ENCODE assay signal across 18 cellular contexts in the genomic region with DNA sequence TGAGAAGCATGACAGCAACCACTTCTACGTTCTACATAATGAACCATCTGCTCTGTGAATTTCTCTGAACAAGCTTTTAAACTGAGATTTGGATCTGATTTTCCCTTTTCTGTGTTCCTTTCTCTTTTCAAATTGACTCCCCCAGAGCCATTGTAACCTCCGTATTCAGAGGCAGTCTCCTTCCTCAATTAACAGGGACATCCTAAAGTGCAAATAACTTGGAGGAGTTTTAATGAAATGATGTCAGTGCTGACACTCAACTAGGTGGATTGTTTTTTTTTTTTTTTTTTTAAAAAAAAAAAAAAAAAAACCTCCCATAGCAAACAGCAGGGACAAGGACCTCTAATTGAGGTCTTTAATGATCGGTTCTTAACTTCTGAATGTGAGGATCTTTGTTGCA. TPM values are rescaled to one million over a fixed set of nuclear protein-coding genes. Genes with fewer than 3 reads are reported as not detected.
A peak's percentile ranks its signal among the peaks of the same experiment; 100 is the strongest.
DNase-seq lines count a peak whose midpoint lies in the region; ATAC-seq and TF ChIP-seq lines count a peak whose summit lies in the region.
"Had no signal": no experiment of that assay in that cellular context is flagged by ENCODE, and none has a peak within 500 bp of the region (broad histone marks: within the 10 kb centered on the region; RNA-seq: fewer than 3 reads in every experiment).

No MANE protein-coding gene starts in this region.

- DNase-seq in NCI-H1105 treated with DMSO at 0.1 percent for 48 hours (lab: John Stamatoyannopoulos, UW) (peak; percentile 16), NCI-H1105 (lab: John Stamatoyannopoulos, UW) (no peak), NCI-H2227 (lab: John Stamatoyannopoulos, UW; ENCODE audit: unreplicated experiment) (peak; percentile 40), inferior parietal cortex (ENCODE audit: extremely low spot score) (peak; percentile 5), retina (peak; percentile 47), NCI-H2029 (lab: John Stamatoyannopoulos, UW) (no peak)
- DNase-seq: CD8-positive, alpha-beta T cell; GF-D8; H9; NCI-H1048; NCI-H2029 treated with DMSO at 0.1 percent for 48 hours; NCI-H446 treated with DMSO at 0.1 percent for 48 hours; NCI-H774; PC-3; SJCRH30 had no signal

- no peak for TF ChIP-seq EP300 in gastroesophageal sphincter (IDR thresholded peaks at IDR 0.05)

- no peaks in the 10 kb centered on the region for H3K9me3 ChIP-seq in gastroesophageal sphincter
- H3K9me3 ChIP-seq: BLaER1, SJCRH30 had no signal

- H3K4me1 ChIP-seq in gastroesophageal sphincter, result no peaks in the 10 kb centered on the region
- H3K4me1 ChIP-seq: SJCRH30 had no signal

- H3K27me3 ChIP-seq in gastroesophageal sphincter, result no peaks in the 10 kb centered on the region
- H3K27me3 ChIP-seq: BLaER1, SJCRH30 had no signal

- no peak for TF ChIP-seq CTCF in gastroesophageal sphincter (IDR thresholded peaks at IDR 0.05)

- H3K27ac ChIP-seq in gastroesophageal sphincter, result no peak overlapping the region
- H3K27ac ChIP-seq: BLaER1, SJCRH30 had no signal

- peaks cover 0 to 20% of the 10 kb centered on the region in 2 donors for H3K36me3 ChIP-seq in gastroesophageal sphincter
- H3K36me3 ChIP-seq: BLaER1, SJCRH30 had no signal

- 76 to 81% methylated on average over 3 of the region's 3 CpGs for WGBS in gastroesophageal sphincter (ENCODE audit: low coverage in 1 of 2), 2 donors

- no peak for TF ChIP-seq POLR2A in gastroesophageal sphincter (IDR thresholded peaks at IDR 0.05)

- H3K4me3 ChIP-seq in gastroesophageal sphincter, result no peak overlapping the region
- H3K4me3 ChIP-seq: BLaER1, SJCRH30 had no signal

- ATAC-seq in GM21526 (IDR thresholded peaks at IDR 0.05; ENCODE audit: low FRiP score, unreplicated experiment), result no peak
- no peak for ATAC-seq in gastroesophageal sphincter
- ATAC-seq: CD8-positive, alpha-beta T cell; PC-3 had no signal

RNA-seq across cellular contexts. Expression of gene ADAMTS9, which starts 48.8 kb away (rescaled TPM):
- 100 to 1,000 TPM in 1 of 4 donors, 10 to 100 TPM in 3; 30.7 to 102 (median 48.3) TPM for total RNA-seq in gastroesophageal sphincter
- total RNA-seq: CD8-positive, alpha-beta T cell had no signal

Comparison
In these comparisons a context has a peak if more than half of its experiments do, and no peak if none do; other contexts are left out.
1. DNase-seq: peak in NCI-H1105 treated with DMSO at 0.1 percent for 48 hours (single experiment), NCI-H2227 (single experiment), inferior parietal cortex (single experiment) and retina (single experiment); none in NCI-H1105 (single experiment) and NCI-H2029 (single experiment).